ENCODE assay signal across 1 cellular context in the genomic region with DNA sequence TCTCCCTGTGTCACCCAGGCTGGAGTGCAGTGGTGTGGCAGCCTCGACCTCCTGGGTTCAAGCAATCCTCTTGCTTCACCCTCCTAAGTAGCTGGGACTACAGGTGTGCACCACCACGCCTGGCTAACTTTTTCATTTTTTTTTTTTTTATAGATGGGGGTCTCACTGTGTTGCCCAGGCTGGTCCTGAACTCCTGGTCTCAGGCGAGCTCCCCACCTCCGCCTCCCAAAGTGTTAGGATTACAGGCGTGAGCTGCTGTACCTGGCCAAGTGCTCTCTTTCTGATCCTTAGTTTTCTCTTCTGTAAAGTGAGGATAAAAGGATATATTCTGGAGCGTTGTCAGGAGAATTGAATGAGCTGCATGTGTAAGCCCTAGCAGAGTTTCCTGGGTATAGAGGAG.
TF ChIP-seq lines count a peak whose summit lies in the region.

No MANE protein-coding gene starts in this region.

TF ChIP-seq in GM23338, 12 proteins besides CTCF, POLR2A, EP300 and RAD21 (continued from another document):
- TF ChIP-seq, protein P1, sequence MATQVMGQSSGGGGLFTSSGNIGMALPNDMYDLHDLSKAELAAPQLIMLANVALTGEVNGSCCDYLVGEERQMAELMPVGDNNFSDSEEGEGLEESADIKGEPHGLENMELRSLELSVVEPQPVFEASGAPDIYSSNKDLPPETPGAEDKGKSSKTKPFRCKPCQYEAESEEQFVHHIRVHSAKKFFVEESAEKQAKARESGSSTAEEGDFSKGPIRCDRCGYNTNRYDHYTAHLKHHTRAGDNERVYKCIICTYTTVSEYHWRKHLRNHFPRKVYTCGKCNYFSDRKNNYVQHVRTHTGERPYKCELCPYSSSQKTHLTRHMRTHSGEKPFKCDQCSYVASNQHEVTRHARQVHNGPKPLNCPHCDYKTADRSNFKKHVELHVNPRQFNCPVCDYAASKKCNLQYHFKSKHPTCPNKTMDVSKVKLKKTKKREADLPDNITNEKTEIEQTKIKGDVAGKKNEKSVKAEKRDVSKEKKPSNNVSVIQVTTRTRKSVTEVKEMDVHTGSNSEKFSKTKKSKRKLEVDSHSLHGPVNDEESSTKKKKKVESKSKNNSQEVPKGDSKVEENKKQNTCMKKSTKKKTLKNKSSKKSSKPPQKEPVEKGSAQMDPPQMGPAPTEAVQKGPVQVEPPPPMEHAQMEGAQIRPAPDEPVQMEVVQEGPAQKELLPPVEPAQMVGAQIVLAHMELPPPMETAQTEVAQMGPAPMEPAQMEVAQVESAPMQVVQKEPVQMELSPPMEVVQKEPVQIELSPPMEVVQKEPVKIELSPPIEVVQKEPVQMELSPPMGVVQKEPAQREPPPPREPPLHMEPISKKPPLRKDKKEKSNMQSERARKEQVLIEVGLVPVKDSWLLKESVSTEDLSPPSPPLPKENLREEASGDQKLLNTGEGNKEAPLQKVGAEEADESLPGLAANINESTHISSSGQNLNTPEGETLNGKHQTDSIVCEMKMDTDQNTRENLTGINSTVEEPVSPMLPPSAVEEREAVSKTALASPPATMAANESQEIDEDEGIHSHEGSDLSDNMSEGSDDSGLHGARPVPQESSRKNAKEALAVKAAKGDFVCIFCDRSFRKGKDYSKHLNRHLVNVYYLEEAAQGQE (IDR thresholded peaks at IDR 0.05; ENCODE audit: unreplicated experiment) = no peak
- TF ChIP-seq ZNF331 (CRISPR knock-in tag; IDR thresholded peaks at IDR 0.05; ENCODE audit: low read depth) (no peak), CREB1 (CRISPR knock-in tag; IDR thresholded peaks at IDR 0.05; ENCODE audit: low read depth) (no peak), ETS1 (IDR thresholded peaks at IDR 0.05) (no peak), JUNB (IDR thresholded peaks at IDR 0.05; ENCODE audit: unreplicated experiment) (no peak), STAT1 (IDR thresholded peaks at IDR 0.05; ENCODE audit: unreplicated experiment) (no peak), EZH2phosphoT487 (IDR thresholded peaks at IDR 0.05; ENCODE audit: unreplicated experiment) (no peak)
TF ChIP-seq in GM23338: peak in this region for 0.
